In genomic region chr3:125647318-125648014, GRCh38 we compare ENCODE assay signal across 13 cellular contexts. TPM values are rescaled to one million over a fixed set of nuclear protein-coding genes. Genes with fewer than 3 reads are reported as not detected.
DNase-seq lines count a peak whose midpoint lies in the region; ATAC-seq, FAIRE-seq and TF ChIP-seq lines count a peak whose summit lies in the region.
"Had no signal": no experiment of that assay in that cellular context is flagged by ENCODE, and none has a peak within 500 bp of the region (broad histone marks: within the 10 kb centered on the region; RNA-seq: fewer than 3 reads in every experiment).

No MANE protein-coding gene starts in this region.

- intact Hi-C loops in right lobe of liver (cut with DNase I) = no loop called here
- intact Hi-C loops in thyroid gland (cut with DNase I) = no loop called here
- intact Hi-C loops in aorta (cut with DNase I) = no loop called here

- H3K36me3 Mint-ChIP-seq in astrocyte (ENCODE audit: low read depth, unreplicated experiment) = no peaks in the 10 kb centered on the region

- H3K9me3 ChIP-seq in MM.1S (replicated peaks; ENCODE audit: insufficient read depth, low read length) = no peaks in the 10 kb centered on the region
- no peaks in the 10 kb centered on the region for H3K9me3 ChIP-seq in astrocyte (ENCODE audit: insufficient read depth, low read depth, low read length)
- H3K9me3 ChIP-seq in right lobe of liver = no peaks in the 10 kb centered on the region
- H3K9me3 ChIP-seq in thyroid gland = no peaks in the 10 kb centered on the region
- no peaks in the 10 kb centered on the region for H3K9me3 ChIP-seq in aorta (ENCODE audit: control insufficient read depth, low read length)
- H3K9me3 ChIP-seq: tibial nerve had no signal

- ATAC-seq in right lobe of liver = peak; percentile 46 to 74 (median 61)
- no peak for ATAC-seq in aorta (ENCODE audit: low FRiP score)
- ATAC-seq: GM12878 had no signal

- no peak overlapping the region for H3K4me3 Mint-ChIP-seq in astrocyte (ENCODE audit: unreplicated experiment)

- H3F3A ChIP-seq in MM.1S (ENCODE audit: insufficient read depth, low read length) = no peaks in the 10 kb centered on the region

- H3K27ac ChIP-seq in MM.1S (ENCODE audit: low read length) (peak overlapping the region; percentile 53), astrocyte (ENCODE audit: low read depth, low read length) (no peak overlapping the region), right lobe of liver (peak overlapping the region in 2 of 3 donors; percentile 36 to 46), thyroid gland (peak overlapping the region; percentile 95 to 99 (median 96)), aorta (ENCODE audit: low read depth in 1 of 2, low read length in 2 of 2) (no peak overlapping the region)
- H3K27ac ChIP-seq: cardiac muscle cell, tibial nerve, VCaP had no signal

- H3K27me3 ChIP-seq in MM.1S (replicated peaks; ENCODE audit: insufficient read depth, low read length) = no peaks in the 10 kb centered on the region
- no peaks in the 10 kb centered on the region for H3K27me3 ChIP-seq in astrocyte (ENCODE audit: insufficient read depth, low read length)
- H3K27me3 ChIP-seq in right lobe of liver = no peaks in the 10 kb centered on the region
- no peaks in the 10 kb centered on the region for H3K27me3 ChIP-seq in thyroid gland
- no peaks in the 10 kb centered on the region for H3K27me3 ChIP-seq in aorta (ENCODE audit: control insufficient read depth in 1 of 2, insufficient read depth in 2 of 2, low read length in 1 of 2)
- H3K27me3 ChIP-seq: cardiac muscle cell, tibial nerve had no signal

- no peak for FAIRE-seq in astrocyte (lab: Jason Lieb, UNC)
- FAIRE-seq: D721Med, GM12878 had no signal

- H3K79me2 ChIP-seq in MM.1S (ENCODE audit: low read length) (no peaks in the 10 kb centered on the region), astrocyte (ENCODE audit: insufficient read depth, low read length) (no peaks in the 10 kb centered on the region)

- H3K27ac Mint-ChIP-seq in astrocyte (ENCODE audit: unreplicated experiment) = peak overlapping the region; percentile 2

- H2AFZ ChIP-seq in MM.1S (ENCODE audit: low read length) (peak overlapping the region; percentile 71), astrocyte (ENCODE audit: low read depth, low read length) (no peak overlapping the region)

- H3K36me3 ChIP-seq in MM.1S (replicated peaks; ENCODE audit: insufficient read depth, low read length) = no peaks in the 10 kb centered on the region
- no peaks in the 10 kb centered on the region for H3K36me3 ChIP-seq in astrocyte (ENCODE audit: insufficient read depth, low read length)
- H3K36me3 ChIP-seq in right lobe of liver = no peaks in the 10 kb centered on the region
- no peaks in the 10 kb centered on the region for H3K36me3 ChIP-seq in thyroid gland
- no peaks in the 10 kb centered on the region for H3K36me3 ChIP-seq in aorta (ENCODE audit: control insufficient read depth in 1 of 2, insufficient read depth in 2 of 2, low read length in 1 of 2)
- H3K36me3 ChIP-seq: cardiac muscle cell, tibial nerve had no signal

- peak; percentile 15 for TF ChIP-seq POLR2A in right lobe of liver (IDR thresholded peaks at IDR 0.05)
- peak; percentile 57 to 78 for TF ChIP-seq POLR2A in thyroid gland (IDR thresholded peaks at IDR 0.05)

- peak overlapping the region; percentile 27 for H3K4me2 ChIP-seq in MM.1S (ENCODE audit: low read depth, low read length)
- H3K4me2 ChIP-seq in astrocyte (ENCODE audit: low read length) = no peak overlapping the region

- TF ChIP-seq CTCF in MM.1S (IDR thresholded peaks at IDR 0.05; ENCODE audit: low read length) (no peak), astrocyte (IDR thresholded peaks at IDR 0.05; ENCODE audit: insufficient read depth, low read depth, low read length) (no peak), right lobe of liver (IDR thresholded peaks at IDR 0.05) (no peak), thyroid gland (IDR thresholded peaks at IDR 0.05) (no peak)

- H3K27me3 Mint-ChIP-seq in astrocyte (ENCODE audit: low read depth, unreplicated experiment) = no peaks in the 10 kb centered on the region

- 54% methylated on average over 7 of the region's 8 CpGs for WGBS in right lobe of liver (ENCODE audit: insufficient coverage, low coverage, low lambda C conversion rate, missing lambda C conversion rate)
- 33 to 36% methylated on average over 8 of the region's 8 CpGs for WGBS in thyroid gland, 2 donors
- WGBS in aorta, 2 donors = 79 to 82% methylated on average over 8 of the region's 8 CpGs

- H3K9me2 ChIP-seq in MM.1S (replicated peaks; ENCODE audit: insufficient read depth, low read length) = no peaks in the 10 kb centered on the region

- no peak overlapping the region; the same call in 1 of the 2 replicates for H3K4me3 ChIP-seq in MM.1S (ENCODE audit: low read length)
- no peak overlapping the region for H3K4me3 ChIP-seq in astrocyte (ENCODE audit: insufficient read depth, low read depth, low read length)
- H3K4me3 ChIP-seq in right lobe of liver = no peak overlapping the region
- no peak overlapping the region for H3K4me3 ChIP-seq in thyroid gland (replicated peaks in 1 of 3)
- no peak overlapping the region for H3K4me3 ChIP-seq in aorta (ENCODE audit: low read length in 2 of 2)
- H3K4me3 ChIP-seq: cardiac muscle cell, GM12878, tibial nerve had no signal

- H3K9ac ChIP-seq in MM.1S (ENCODE audit: low read length) (peak overlapping the region; percentile 25), astrocyte (ENCODE audit: low read length) (no peak overlapping the region)

- peaks cover 9% of the 10 kb centered on the region for H3K4me1 Mint-ChIP-seq in astrocyte (ENCODE audit: low read depth, unreplicated experiment)

- DNase-seq in MM.1S = peak; percentile 76
- DNase-seq in astrocyte (ENCODE audit: low read depth) = no peak
- DNase-seq in right lobe of liver = peak in 2 of 3 donors; percentile 63
- peak; percentile 87 to 90 for DNase-seq in thyroid gland
- DNase-seq in aorta = no peak
- no peak for DNase-seq in NCI-H345 (lab: John Stamatoyannopoulos, UW)
- no peak for DNase-seq in NCI-H446 (lab: John Stamatoyannopoulos, UW)
- DNase-seq: NCI-H1105 had no signal

- H3K9me3 Mint-ChIP-seq in astrocyte (ENCODE audit: unreplicated experiment) = peaks cover 4% of the 10 kb centered on the region

- H3K4me1 ChIP-seq in MM.1S (ENCODE audit: low read length) (peaks cover 5% of the 10 kb centered on the region), astrocyte (ENCODE audit: insufficient read depth, low read length) (peaks cover 5% of the 10 kb centered on the region), right lobe of liver (peaks cover 0 to 47% (median 22%) of the 10 kb centered on the region in 4 donors), thyroid gland (peaks cover 27 to 64% of the 10 kb centered on the region in 2 donors), aorta (ENCODE audit: control insufficient read depth in 1 of 2, insufficient read depth in 2 of 2, low read length in 2 of 2) (no peaks in the 10 kb centered on the region)

- H4K20me1 ChIP-seq in MM.1S (ENCODE audit: insufficient read depth, low read length) = no peaks in the 10 kb centered on the region
- no peaks in the 10 kb centered on the region for H4K20me1 ChIP-seq in astrocyte (ENCODE audit: insufficient read depth, low read length)

RNA-seq across cellular contexts. Expression of gene OSBPL11, which starts 52.2 kb away (rescaled TPM):
- total RNA-seq in astrocyte = 15.7 and 17.0 TPM in 2 replicates
- 10 to 100 TPM in 5 of 6 experiments, 1 to 10 TPM in 1; 9.3 to 24.6 (median 13.4) TPM for total RNA-seq in right lobe of liver
- total RNA-seq in thyroid gland = 10 to 100 TPM; 10.9 to 18.4 (median 15.1) TPM
- total RNA-seq in aorta = 10 to 100 TPM; 12.4 to 13.6 TPM
- polyA plus RNA-seq in aorta = 1 to 10 TPM; 3.7 to 6.5 TPM

Comparison
In these comparisons a context has a peak if more than half of its experiments do, and no peak if none do; other contexts are left out.
1. DNase-seq: peak in MM.1S (single experiment), right lobe of liver (2 of 3) and thyroid gland (2 of 2); none in astrocyte (single experiment), aorta (0 of 2), NCI-H345 (single experiment) and NCI-H446 (0 of 2).
2. H3K27ac ChIP-seq: peak in MM.1S (single experiment), right lobe of liver (2 of 3) and thyroid gland (3 of 3); none in astrocyte (single experiment) and aorta (0 of 2).